ENCODE assay signal across 9 cellular contexts in the genomic region with DNA sequence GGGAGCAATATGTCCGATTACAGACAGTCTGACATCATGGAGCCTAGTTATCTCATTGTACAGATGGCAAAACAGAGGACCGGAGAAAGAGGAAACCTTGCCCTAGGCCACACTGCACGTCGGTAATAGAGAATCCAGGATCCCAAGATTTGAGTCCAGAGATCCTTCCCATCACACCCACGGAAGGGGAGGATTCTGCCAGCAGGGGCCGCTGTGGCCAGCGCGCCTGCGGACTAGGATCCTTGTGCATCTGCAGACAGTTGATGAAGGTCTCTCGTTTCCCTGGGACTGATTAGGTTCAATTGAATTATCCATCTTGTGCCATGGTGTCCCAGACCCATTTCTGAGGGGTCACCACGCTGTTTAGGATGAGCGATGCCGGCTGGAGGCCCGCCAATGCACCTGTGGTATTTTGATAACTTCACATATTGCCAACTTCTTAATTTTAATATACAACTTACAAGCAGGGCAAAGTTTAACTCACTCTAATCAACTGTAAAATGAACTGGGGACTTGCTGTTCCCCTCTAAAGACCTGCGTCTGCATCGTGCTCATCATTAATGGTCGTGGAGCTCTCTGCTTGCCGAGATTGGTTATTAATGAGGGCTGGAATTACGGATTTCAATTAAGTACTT.
DNase-seq lines count a peak whose midpoint lies in the region; ATAC-seq and TF ChIP-seq lines count a peak whose summit lies in the region.
"Had no signal": no experiment of that assay in that cellular context is flagged by ENCODE, and none has a peak within 500 bp of the region (broad histone marks: within the 10 kb centered on the region; RNA-seq: fewer than 3 reads in every experiment).

No MANE protein-coding gene starts in this region.

- H3K36me3 ChIP-seq in SU-DHL-6 (ENCODE audit: low read length) (no peaks in the 10 kb centered on the region), cardiac muscle cell (no peaks in the 10 kb centered on the region), thoracic aorta (no peaks in the 10 kb centered on the region)

- H3K27me3 ChIP-seq in SU-DHL-6 (ENCODE audit: low read length): no peaks in the 10 kb centered on the region
- H3K27me3 ChIP-seq in cardiac muscle cell: no peaks in the 10 kb centered on the region
- no peaks in the 10 kb centered on the region for H3K27me3 ChIP-seq in thoracic aorta (replicated peaks; ENCODE audit: insufficient read depth)

- DNase-seq in 8988T: peak; percentile 47
- DNase-seq in GM19238 (ENCODE audit: insufficient read length, low spot score): peak; percentile 15
- peak; percentile 47 to 58 for DNase-seq in cardiac muscle cell (ENCODE audit: low read depth in 1 of 2, low spot score in 1 of 2)
- no peak for DNase-seq in thoracic aorta (ENCODE audit: low spot score)

- H4K20me1 ChIP-seq in SU-DHL-6 (ENCODE audit: low read depth, low read length): no peaks in the 10 kb centered on the region

- no peak for ATAC-seq in thoracic aorta (ENCODE audit: insufficient number of reproducible peaks, low FRiP score, low read depth)
- no peak for ATAC-seq in HG02678 (IDR thresholded peaks at IDR 0.05; ENCODE audit: unreplicated experiment)
- ATAC-seq in HG02884 (IDR thresholded peaks at IDR 0.05; ENCODE audit: unreplicated experiment): no peak
- ATAC-seq in HG03432 (IDR thresholded peaks at IDR 0.05; ENCODE audit: unreplicated experiment): no peak
- ATAC-seq: activated naive CD4-positive, alpha-beta T cell treated with anti-CD3 and anti-CD28 coated beads, Interleukin-2, amount 50 U/mL, for 72 hours had no signal

- TF ChIP-seq CTCF in SU-DHL-6 (IDR thresholded peaks at IDR 0.05; ENCODE audit: insufficient read depth, low read length, poor library complexity, severe bottlenecking) (peak; percentile 34), cardiac muscle cell (IDR thresholded peaks at IDR 0.05; ENCODE audit: low read depth, low read length) (peak; percentile 90), thoracic aorta (IDR thresholded peaks at IDR 0.05) (peak; percentile 43)

- H3K9me2 ChIP-seq in SU-DHL-6 (replicated peaks; ENCODE audit: insufficient read depth, low read length): no peaks in the 10 kb centered on the region

- H3K9me3 ChIP-seq in SU-DHL-6 (ENCODE audit: insufficient read depth, low read length) (no peaks in the 10 kb centered on the region), cardiac muscle cell (ENCODE audit: low read depth) (no peaks in the 10 kb centered on the region), thoracic aorta (no peaks in the 10 kb centered on the region)

- H3K4me3 ChIP-seq in SU-DHL-6 (ENCODE audit: insufficient read depth, low read length, poor library complexity, severe bottlenecking) (no peak overlapping the region), cardiac muscle cell (no peak overlapping the region), thoracic aorta (no peak overlapping the region)

- no peaks in the 10 kb centered on the region for H3F3A ChIP-seq in SU-DHL-6 (ENCODE audit: insufficient read depth)

- H3K4me2 ChIP-seq in SU-DHL-6 (ENCODE audit: low read depth, low read length, poor library complexity, severe bottlenecking): no peak overlapping the region

- H3K27ac ChIP-seq in SU-DHL-6 (ENCODE audit: low read depth, low read length) (no peak overlapping the region), cardiac muscle cell (no peak overlapping the region), thoracic aorta (no peak overlapping the region)

- H3K79me2 ChIP-seq in SU-DHL-6 (ENCODE audit: insufficient read depth, low read length): no peaks in the 10 kb centered on the region

- H3K4me1 ChIP-seq in cardiac muscle cell (ENCODE audit: low read depth) (no peaks in the 10 kb centered on the region), thoracic aorta (ENCODE audit: control insufficient read depth in 1 of 2, low read depth in 2 of 2) (peaks cover 9 to 31% of the 10 kb centered on the region in 2 donors)

- no peak overlapping the region for H2AFZ ChIP-seq in SU-DHL-6 (ENCODE audit: low read depth, low read length, severe bottlenecking)

- no peak overlapping the region for H3K9ac ChIP-seq in SU-DHL-6 (ENCODE audit: low read length)

Comparison
In these comparisons a context has a peak if more than half of its experiments do, and no peak if none do; other contexts are left out.
1. CTCF ChIP-seq: peak in every context shown above with its lines; median percentile 90 in cardiac muscle cell; 43 in thoracic aorta; 34 in SU-DHL-6.